ENCODE assay signal across 8 cellular contexts in the genomic region with DNA sequence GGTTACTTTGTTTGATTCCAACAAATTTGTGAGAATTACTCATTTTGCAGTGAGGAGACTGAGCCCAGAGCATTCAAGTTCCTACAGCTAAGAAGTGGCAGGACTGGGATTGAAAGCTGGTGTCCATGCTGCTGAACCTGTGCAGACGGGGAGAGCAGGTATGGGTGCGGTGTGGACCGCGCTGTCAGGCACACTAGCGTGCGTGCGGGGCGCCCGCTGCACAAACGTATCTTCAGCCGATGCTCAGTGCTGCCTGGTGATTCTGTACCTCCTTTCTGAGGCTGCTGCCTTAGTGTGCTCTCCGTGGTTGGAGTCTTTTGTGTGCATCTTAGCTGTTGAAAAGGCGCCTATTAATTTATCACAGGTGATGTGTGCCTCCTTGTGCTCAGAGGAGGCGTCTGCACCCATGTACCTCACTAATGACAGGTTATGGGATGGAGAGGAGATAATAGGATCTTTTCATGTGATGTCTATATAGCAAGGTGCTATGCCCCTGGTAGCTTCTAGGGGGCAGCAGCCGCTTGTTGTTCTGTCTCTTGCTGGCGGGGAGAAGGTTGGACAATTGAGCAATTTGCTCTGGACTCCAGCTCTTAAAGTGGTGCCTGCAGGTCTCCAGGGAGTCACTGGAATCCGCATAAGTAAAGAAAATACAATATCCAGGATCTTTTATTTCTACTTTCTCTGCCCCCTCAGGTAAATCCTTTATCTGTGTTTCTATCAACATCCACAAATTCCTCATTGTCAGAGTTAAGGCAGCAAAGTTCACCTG. TPM values are rescaled to one million over a fixed set of nuclear protein-coding genes. Genes with fewer than 3 reads are reported as not detected.
DNase-seq lines count a peak whose midpoint lies in the region; ATAC-seq lines count a peak whose summit lies in the region.

No MANE protein-coding gene starts in this region.

- CTCF ChIA-PET in activated naive CD4-positive, alpha-beta T cell treated with anti-CD3 and anti-CD28 coated beads for 36 hours (lab: Charles Lee): interaction anchor here (0.5 to 11.0 kb wide), 12 partner anchors 9 to 551 kb away, joined by 3 to 85 read pairs (median 4); no protein-coding TSS in a partner anchor

- ATAC-seq in GM21360 (IDR thresholded peaks at IDR 0.05; ENCODE audit: unreplicated experiment): no peak

- H3K27me3 Mint-ChIP-seq in activated naive CD4-positive, alpha-beta T cell treated with anti-CD3 and anti-CD28 coated beads for 36 hours (ENCODE audit: low read depth): no peaks in the 10 kb centered on the region

- no peaks in the 10 kb centered on the region for H3K9me3 Mint-ChIP-seq in activated naive CD4-positive, alpha-beta T cell treated with anti-CD3 and anti-CD28 coated beads for 36 hours

- H3K36me3 Mint-ChIP-seq in activated naive CD4-positive, alpha-beta T cell treated with anti-CD3 and anti-CD28 coated beads for 36 hours (ENCODE audit: low read depth): no peaks in the 10 kb centered on the region

- peak; percentile 35 for DNase-seq in NK-92 treated with Interleukin-12 subunit alpha and Interleukin-12 subunit beta, amount 100 ng/mL, for 24 hours (lab: John Stamatoyannopoulos, UW)
- DNase-seq in NK-92 (lab: John Stamatoyannopoulos, UW; ENCODE audit: unreplicated experiment) (no peak), NAMALWA (ENCODE audit: low spot score) (peak; percentile 82), SIG-M5 (lab: John Stamatoyannopoulos, UW) (peak; percentile 7), glomerular visceral epithelial cell (ENCODE audit: extremely low spot score) (peak; percentile 76), posterior cingulate gyrus (peak; percentile 37 to 94 (median 57))
- DNase-seq in activated naive CD4-positive, alpha-beta T cell treated with anti-CD3 and anti-CD28 coated beads for 36 hours: peak; percentile 70

- no peak overlapping the region for H3K4me3 Mint-ChIP-seq in activated naive CD4-positive, alpha-beta T cell treated with anti-CD3 and anti-CD28 coated beads for 36 hours

- peaks cover 40% of the 10 kb centered on the region for H3K4me1 Mint-ChIP-seq in activated naive CD4-positive, alpha-beta T cell treated with anti-CD3 and anti-CD28 coated beads for 36 hours (ENCODE audit: low read depth)

- H3K27ac Mint-ChIP-seq in activated naive CD4-positive, alpha-beta T cell treated with anti-CD3 and anti-CD28 coated beads for 36 hours: no peak overlapping the region

- intact Hi-C loops in activated naive CD4-positive, alpha-beta T cell treated with anti-CD3 and anti-CD28 coated beads for 36 hours (cut with micrococcal nuclease): loop anchor here (1.0 kb wide), 1 partner anchor 360 kb away; no protein-coding TSS in a partner anchor
- intact Hi-C loops in posterior cingulate gyrus (cut with DNase I): loop anchor here (2.0 kb wide), 1 partner anchor 360 kb away; no protein-coding TSS in a partner anchor

RNA-seq across cellular contexts. Expression of a gene that starts 32.5 kb away (rescaled TPM):
- 10 to 100 TPM; 15.8 to 17.2 TPM for total RNA-seq in activated naive CD4-positive, alpha-beta T cell treated with anti-CD3 and anti-CD28 coated beads for 36 hours

RNA-seq across cellular contexts. Expression of a gene that starts 35.0 kb away (rescaled TPM):
- 10 to 100 TPM; 34.2 to 36.1 TPM for total RNA-seq in activated naive CD4-positive, alpha-beta T cell treated with anti-CD3 and anti-CD28 coated beads for 36 hours

RNA-seq across cellular contexts. Expression of a gene that starts 57.5 kb away (rescaled TPM):
- under 1 TPM; 0.29 to 0.47 TPM for total RNA-seq in activated naive CD4-positive, alpha-beta T cell treated with anti-CD3 and anti-CD28 coated beads for 36 hours
